ENCODE assay signal across 18 cellular contexts in the genomic region with DNA sequence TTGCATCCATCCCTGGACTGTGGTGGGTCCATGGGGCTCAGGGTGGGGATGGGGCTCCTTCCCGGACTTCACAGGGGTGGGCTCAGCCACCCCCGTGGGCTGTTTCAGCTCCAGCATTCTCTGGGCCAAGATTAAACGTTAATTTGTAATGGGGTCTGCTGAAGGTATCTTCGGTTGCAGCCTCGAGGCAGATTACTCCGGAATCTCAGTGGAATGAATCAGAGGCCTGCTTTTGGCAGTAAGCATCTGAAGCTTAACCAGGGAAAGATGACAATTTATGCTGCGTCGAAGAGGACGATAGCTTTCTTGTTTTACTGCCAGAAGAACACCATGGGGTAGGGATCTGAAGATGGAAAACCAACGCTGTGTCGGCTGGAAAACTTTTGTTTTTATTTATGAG.
DNase-seq lines count a peak whose midpoint lies in the region; ATAC-seq and TF ChIP-seq lines count a peak whose summit lies in the region.
"Had no signal": no experiment of that assay in that cellular context is flagged by ENCODE, and none has a peak within 500 bp of the region (broad histone marks: within the 10 kb centered on the region; RNA-seq: fewer than 3 reads in every experiment).

No MANE protein-coding gene starts in this region.

- H3K36me3 ChIP-seq in effector memory CD4-positive, alpha-beta T cell (ENCODE audit: control insufficient read depth, insufficient read depth, low read length) = no peaks in the 10 kb centered on the region

- peaks cover 33% of the 10 kb centered on the region for H3K4me1 Mint-ChIP-seq in mesothelial cell of epicardium
- H3K4me1 Mint-ChIP-seq: CD4-positive, CD25-positive, alpha-beta regulatory T cell had no signal

- H3K4me3 Mint-ChIP-seq in mesothelial cell of epicardium = no peak overlapping the region
- H3K4me3 Mint-ChIP-seq: CD4-positive, CD25-positive, alpha-beta regulatory T cell; HFFc6 had no signal

- peak; percentile 5 for DNase-seq in AG10803 (ENCODE audit: low read depth)
- peak; percentile 33 for DNase-seq in RPMI7951 (ENCODE audit: low read depth)
- DNase-seq in fibroblast of peridontal ligament (ENCODE audit: extremely low read depth) = peak; percentile 46
- no peak for DNase-seq in mesothelial cell of epicardium (ENCODE audit: low spot score in 2 of 2, unreplicated experiment in 2 of 2)
- no peak for DNase-seq in NCI-H1105 (lab: John Stamatoyannopoulos, UW)
- DNase-seq in activated CD4-positive, alpha-beta T cell treated with anti-CD3 and anti-CD28 coated beads, Interleukin-2, amount 50 U/mL, for 1 hour = no peak
- no peak for DNase-seq in effector memory CD4-positive, alpha-beta T cell
- DNase-seq: Calu3; CD4-positive, CD25-positive, alpha-beta regulatory T cell; DMS79 treated with DMSO at 0.1 percent for 48 hours; EL; GDM1; HCEC 1CT; HFFc6 had no signal

- peaks cover 19% of the 10 kb centered on the region for H3K36me3 Mint-ChIP-seq in mesothelial cell of epicardium

- H3K4me1 ChIP-seq in effector memory CD4-positive, alpha-beta T cell (ENCODE audit: control insufficient read depth, insufficient read depth, low read length, poor library complexity, severe bottlenecking) = no peaks in the 10 kb centered on the region
- H3K4me1 ChIP-seq: BLaER1 treated with 17β-estradiol and CSF1 and Interleukin-3, amounts not matched to agents 10 nM and 100 nM had no signal

- no peak for ATAC-seq in HG03460 (IDR thresholded peaks at IDR 0.05; ENCODE audit: unreplicated experiment)

- no peaks in the 10 kb centered on the region for H3K27me3 Mint-ChIP-seq in mesothelial cell of epicardium (ENCODE audit: low read depth)
- H3K27me3 Mint-ChIP-seq: CD4-positive, CD25-positive, alpha-beta regulatory T cell had no signal

- H3K27me3 ChIP-seq in effector memory CD4-positive, alpha-beta T cell (replicated peaks; ENCODE audit: control insufficient read depth, insufficient read depth, low read length, poor library complexity, severe bottlenecking) = no peaks in the 10 kb centered on the region
- H3K27me3 ChIP-seq: BLaER1 treated with 17β-estradiol and CSF1 and Interleukin-3, amounts not matched to agents 10 nM and 100 nM had no signal

- peak overlapping the region; percentile 23 for H3K27ac Mint-ChIP-seq in mesothelial cell of epicardium
- H3K27ac Mint-ChIP-seq: CD4-positive, CD25-positive, alpha-beta regulatory T cell; HFFc6 had no signal

- H3K9me3 Mint-ChIP-seq in mesothelial cell of epicardium = peaks cover 19% of the 10 kb centered on the region

- H3K9me3 ChIP-seq in effector memory CD4-positive, alpha-beta T cell (ENCODE audit: control insufficient read depth, low read length) = peaks cover 12% of the 10 kb centered on the region

- H3K27ac ChIP-seq in effector memory CD4-positive, alpha-beta T cell (ENCODE audit: insufficient read depth, low read length, poor library complexity, severe bottlenecking) = no peak overlapping the region
- H3K27ac ChIP-seq: 22Rv1; BLaER1 treated with 17β-estradiol and CSF1 and Interleukin-3, amounts not matched to agents 10 nM and 100 nM; HL-60 had no signal

- no peak for TF ChIP-seq CTCF in AG10803 (conservative IDR thresholded peaks at IDR 0.05; ENCODE audit: low read length)
- TF ChIP-seq CTCF in mesothelial cell of epicardium (IDR thresholded peaks at IDR 0.05; ENCODE audit: unreplicated experiment) = no peak

- H3K4me3 ChIP-seq in AG10803 (ENCODE audit: low read length) = no peak overlapping the region
- no peak overlapping the region for H3K4me3 ChIP-seq in effector memory CD4-positive, alpha-beta T cell (ENCODE audit: insufficient read depth, low read depth, low read length, poor library complexity, severe bottlenecking)
- H3K4me3 ChIP-seq: BLaER1 treated with 17β-estradiol and CSF1 and Interleukin-3, amounts not matched to agents 10 nM and 100 nM had no signal

Comparison
In these comparisons a context has a peak if more than half of its experiments do, and no peak if none do; other contexts are left out.
1. DNase-seq: peak in AG10803 (single experiment), RPMI7951 (single experiment) and fibroblast of peridontal ligament (single experiment); none in mesothelial cell of epicardium (0 of 2), NCI-H1105 (single experiment), activated CD4-positive, alpha-beta T cell treated with anti-CD3 and anti-CD28 coated beads, Interleukin-2, amount 50 U/mL, for 1 hour (single experiment) and effector memory CD4-positive, alpha-beta T cell (0 of 3).